ENCODE assay signal across 34 cellular contexts in genomic region chr19:14694867-14695266, GRCh38. TPM values are rescaled to one million over a fixed set of nuclear protein-coding genes. Genes with fewer than 3 reads are reported as not detected.
"Had no signal": no experiment of that assay in that cellular context is flagged by ENCODE, and none has a peak within 500 bp of the region (broad histone marks: within the 10 kb centered on the region; RNA-seq: fewer than 3 reads in every experiment).

No MANE protein-coding gene starts in this region.

- H3K4me2 ChIP-seq: neural progenitor cell had no signal

- H3K27me3 Mint-ChIP-seq: naive B cell; progenitor cell of endocrine pancreas; stimulated activated naive B cell treated with anti-CD40 and anti-IgM and Interleukin-4, amounts not matched to agents 10 μg/mL and 1 μg/mL and 100 μg/mL, for 72 hours had no signal

- DNase-seq: hypothalamus; immature natural killer cell; kidney; left colon; left lung; lower lobe of right lung; mammary epithelial cell; mesenchymal stem cell; naive B cell; natural killer cell; nephron progenitor cell; ovary; right lobe of liver; stimulated activated CD4-positive, alpha-beta T cell treated with anti-CD3 and anti-CD28 coated beads, Interleukin-12 subunit alpha, Interleukin-12 subunit beta, amount 100 ng/mL, for 4 hours; stimulated activated CD4-positive, alpha-beta T cell treated with anti-CD3 and anti-CD28 coated beads, Interleukin-15, amount 100 ng/mL, for 24 hours; stimulated activated CD4-positive, alpha-beta T cell treated with anti-CD3 and anti-CD28 coated beads, Interleukin-2, amount 100 ng/mL, for 24 hours; stimulated activated CD4-positive, alpha-beta T cell treated with anti-CD3 and anti-CD28 coated beads, Interleukin-4, amount 100 ng/mL, for 1 hour; stimulated activated naive B cell treated with anti-CD40 and anti-IgM and Interleukin-4, amounts not matched to agents 10 μg/mL and 1 μg/mL and 100 μg/mL, for 72 hours; stimulated activated naive CD8-positive, alpha-beta T cell treated with anti-CD3 and anti-CD28 coated beads, Interleukin-15, Interleukin-2, amounts not matched to agents 100 U/mL and 50 U/mL, for 24 hours; stomach; upper lobe of left lung had no signal

- H3K4me3 ChIP-seq: left lung, lower lobe of right lung, neural progenitor cell, ovary, right atrium auricular region, right lobe of liver, stomach, suprapubic skin, thoracic aorta, tibial nerve, upper lobe of left lung, vagina had no signal

- H3K9me3 ChIP-seq: left lung, lower lobe of right lung, ovary, right atrium auricular region, right lobe of liver, stomach, suprapubic skin, thoracic aorta, tibial nerve, upper lobe of left lung, vagina had no signal

- H3K27me3 ChIP-seq: left lung, neural progenitor cell, ovary, right atrium auricular region, right lobe of liver, stomach, suprapubic skin, tibial nerve, upper lobe of left lung, vagina had no signal

- H3K9me3 Mint-ChIP-seq: immature natural killer cell; mesothelial cell of epicardium; naive B cell; natural killer cell; nephron progenitor cell; neural progenitor cell; stimulated activated naive B cell treated with anti-CD40 and anti-IgM and Interleukin-4, amounts not matched to agents 10 μg/mL and 1 μg/mL and 100 μg/mL, for 72 hours had no signal

- H2AFZ ChIP-seq: neural progenitor cell had no signal

- H3K9ac ChIP-seq: neural progenitor cell had no signal

- FAIRE-seq: islet of Langerhans, kidney had no signal

- H3K27ac ChIP-seq: left lung, lower lobe of right lung, neural progenitor cell, ovary, right atrium auricular region, right lobe of liver, stomach, suprapubic skin, thoracic aorta, tibial nerve, upper lobe of left lung, vagina had no signal

- H3K36me3 ChIP-seq: neural progenitor cell had no signal

- H3K27ac Mint-ChIP-seq: immature natural killer cell; mesothelial cell of epicardium; naive B cell; natural killer cell; nephron progenitor cell; neural progenitor cell; progenitor cell of endocrine pancreas; stimulated activated naive B cell treated with anti-CD40 and anti-IgM and Interleukin-4, amounts not matched to agents 10 μg/mL and 1 μg/mL and 100 μg/mL, for 72 hours had no signal

- H3K4me3 Mint-ChIP-seq: immature natural killer cell; mesothelial cell of epicardium; natural killer cell; nephron progenitor cell; neural progenitor cell; stimulated activated naive B cell treated with anti-CD40 and anti-IgM and Interleukin-4, amounts not matched to agents 10 μg/mL and 1 μg/mL and 100 μg/mL, for 72 hours had no signal

- ATAC-seq: left colon; left lung; lower lobe of right lung; natural killer cell; right lobe of liver; stimulated activated naive B cell treated with anti-CD40 and anti-IgM and Interleukin-4, amounts not matched to agents 10 μg/mL and 1 μg/mL and 100 μg/mL, for 72 hours; stimulated activated naive CD8-positive, alpha-beta T cell treated with anti-CD3 and anti-CD28 coated beads, Interleukin-15, Interleukin-2, amounts not matched to agents 100 U/mL and 50 U/mL, for 24 hours had no signal

RNA-seq across cellular contexts. Expression of gene ADGRE3, which starts 20.2 kb away (rescaled TPM):
- total RNA-seq: left colon, mammary epithelial cell, mesothelial cell of epicardium, progenitor cell of endocrine pancreas, pulmonary artery endothelial cell, renal cortical epithelial cell, right atrium auricular region, skeletal muscle tissue, suprapubic skin, thoracic aorta, tibial nerve, vagina had no signal
- polyA plus RNA-seq: mammary epithelial cell, stomach, urinary bladder had no signal
